ENCODE assay signal across 8 cellular contexts in the genomic region with DNA sequence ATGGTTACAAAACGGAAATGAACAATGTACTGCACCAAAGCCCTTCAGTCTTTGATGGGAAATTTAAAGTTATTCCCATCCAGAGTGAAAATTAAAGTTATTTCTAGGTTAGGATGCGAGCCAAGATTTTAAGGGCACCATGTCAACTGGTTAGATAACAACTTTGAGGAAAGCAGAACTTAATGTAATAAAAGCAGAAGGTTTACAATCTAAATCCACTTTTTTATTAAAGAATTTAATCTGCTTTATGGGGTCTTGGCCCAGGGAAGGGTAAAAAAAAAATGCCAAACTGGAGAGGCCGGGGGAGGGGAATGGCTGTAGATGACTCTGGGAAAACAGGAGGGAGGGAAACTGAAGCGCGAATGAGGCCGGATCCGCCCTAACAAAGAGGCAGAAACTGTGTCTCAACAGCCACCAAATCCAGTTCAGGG.
DNase-seq lines count a peak whose midpoint lies in the region; ATAC-seq, FAIRE-seq and TF ChIP-seq lines count a peak whose summit lies in the region.

No MANE protein-coding gene starts in this region.

- peaks cover 16 to 65% (median 42%) of the 10 kb centered on the region in 4 donors for H3K4me1 Mint-ChIP-seq in CD4-positive, CD25-positive, alpha-beta regulatory T cell

- in situ Hi-C loops in GM13977 (cut with MboI; ENCODE audit: low pct_unique_long_range_greater_than_20kb, low sequenced_read_pairs, unreplicated experiment): loop anchor here (10.0 kb wide), 1 partner anchor 107 kb away; a partner anchor contains a TSS

- DNase-seq in CD4-positive, CD25-positive, alpha-beta regulatory T cell: no peak
- DNase-seq in Peyer's patch (no peak), endothelial cell of umbilical vein (ENCODE audit: low read depth, low spot score) (no peak), neuronal stem cell (ENCODE audit: low spot score) (no peak), NCI-H2171 (lab: John Stamatoyannopoulos, UW) (no peak), GM13977 (ENCODE audit: low spot score) (no peak)

- H3K14ac ChIP-seq in neuronal stem cell (ENCODE audit: low read length): no peak overlapping the region

- no peak for TF ChIP-seq POLR2A in Peyer's patch (IDR thresholded peaks at IDR 0.05)
- no peak for TF ChIP-seq POLR2A in endothelial cell of umbilical vein (IDR thresholded peaks at IDR 0.05; ENCODE audit: low read depth, low read length)

- TF ChIP-seq CTCF in Peyer's patch (IDR thresholded peaks at IDR 0.05) (no peak), endothelial cell of umbilical vein (IDR thresholded peaks at IDR 0.05; ENCODE audit: extremely low read depth in 1 of 2, insufficient read depth in 1 of 2, low read depth in 1 of 2, low read length in 2 of 2) (no peak), GM13977 (IDR thresholded peaks at IDR 0.05; ENCODE audit: extremely low read depth, insufficient read depth, missing control alignments) (no peak)

- CTCF ChIA-PET in endothelial cell of umbilical vein (lab: Charles Lee): interaction anchor here (0.7 to 2.8 kb wide), 15 partner anchors 16 to 518 kb away, joined by 3 to 35 read pairs (median 5); a partner anchor contains a TSS

- H4K20me1 ChIP-seq in endothelial cell of umbilical vein (replicated peaks; ENCODE audit: control insufficient read depth, extremely low read depth, insufficient read depth, low read length): no peaks in the 10 kb centered on the region

- no peaks in the 10 kb centered on the region for H3K79me2 ChIP-seq in endothelial cell of umbilical vein (ENCODE audit: control insufficient read depth, insufficient read depth, low read length)

- peak overlapping the region; percentile 51 for H3K4me3 ChIP-seq in CD4-positive, CD25-positive, alpha-beta regulatory T cell (ENCODE audit: low read depth, low read length)
- H3K4me3 ChIP-seq in Peyer's patch (peak overlapping the region in 2 of 4 donors; percentile 6 to 25), endothelial cell of umbilical vein (replicated peaks in 1 of 3; ENCODE audit: insufficient read depth in 1 of 3, low read depth in 1 of 3, low read length in 3 of 3) (no peak overlapping the region), neuronal stem cell (ENCODE audit: low read length in 2 of 2) (no peak overlapping the region)

- peaks cover 0 to 10% (median 0%) of the 10 kb centered on the region in 7 donors for H3K9me3 Mint-ChIP-seq in CD4-positive, CD25-positive, alpha-beta regulatory T cell

- H3K27ac ChIP-seq in CD4-positive, CD25-positive, alpha-beta regulatory T cell (ENCODE audit: insufficient read depth, low read length, poor library complexity, severe bottlenecking): peak overlapping the region; percentile 88
- peak overlapping the region; percentile 68 to 87 (median 74) for H3K27ac ChIP-seq in Peyer's patch
- peak overlapping the region; percentile 87 for H3K27ac ChIP-seq in endothelial cell of umbilical vein (ENCODE audit: insufficient read depth, low read depth, low read length)
- H3K27ac ChIP-seq in neuronal stem cell (replicated peaks; ENCODE audit: low read length): peak overlapping the region; percentile 95

- H4K8ac ChIP-seq in neuronal stem cell (ENCODE audit: low read depth, low read length): no peak overlapping the region

- no peaks in the 10 kb centered on the region for H3K27me3 Mint-ChIP-seq in CD4-positive, CD25-positive, alpha-beta regulatory T cell

- peak overlapping the region; percentile 55 for H3K9ac ChIP-seq in endothelial cell of umbilical vein (replicated peaks; ENCODE audit: extremely low read depth, insufficient read depth, low read length)
- no peak overlapping the region for H3K9ac ChIP-seq in neuronal stem cell (ENCODE audit: low read depth, low read length, poor library complexity)

- BruUV-seq in endothelial cell of umbilical vein (replicated peaks; lab: Mats Ljungman, UMichigan): TSS peak; percentile 80

- intact Hi-C loops in endothelial cell of umbilical vein (cut with micrococcal nuclease): loop anchor here (1.0 to 10.0 kb wide), 7 partner anchors 109 to 1535 kb away; a partner anchor contains a TSS

- H3K9me3 ChIP-seq in CD4-positive, CD25-positive, alpha-beta regulatory T cell (ENCODE audit: control insufficient read depth in 2 of 2, low read length in 2 of 2): no peaks in the 10 kb centered on the region
- H3K9me3 ChIP-seq in Peyer's patch (no peaks in the 10 kb centered on the region), endothelial cell of umbilical vein (replicated peaks; ENCODE audit: control insufficient read depth, insufficient read depth, low read length) (no peaks in the 10 kb centered on the region), neuronal stem cell (replicated peaks in 1 of 2; ENCODE audit: control insufficient read depth in 2 of 2, insufficient read depth in 1 of 2, low read depth in 1 of 2, low read length in 2 of 2) (peaks cover 0 to 53% of the 10 kb centered on the region in 2 donors)

- H3K4me2 ChIP-seq in endothelial cell of umbilical vein (ENCODE audit: insufficient read depth, low read length) (peak overlapping the region; percentile 43), neuronal stem cell (ENCODE audit: insufficient read depth, low read length, poor library complexity, severe bottlenecking) (no peak overlapping the region)

- H3K4me3 Mint-ChIP-seq in CD4-positive, CD25-positive, alpha-beta regulatory T cell: peak overlapping the region; percentile 76 to 90 (median 82)

- no peaks in the 10 kb centered on the region for H3K79me1 ChIP-seq in neuronal stem cell (ENCODE audit: low read depth, low read length)

- H2BK120ac ChIP-seq in neuronal stem cell (ENCODE audit: low read depth, low read length): no peak overlapping the region

- H3K36me3 ChIP-seq in CD4-positive, CD25-positive, alpha-beta regulatory T cell (ENCODE audit: control insufficient read depth, insufficient read depth, low read length): no peaks in the 10 kb centered on the region
- H3K36me3 ChIP-seq in Peyer's patch (no peaks in the 10 kb centered on the region), endothelial cell of umbilical vein (ENCODE audit: control insufficient read depth in 2 of 2, extremely low read depth in 1 of 2, insufficient read depth in 2 of 2, low read length in 2 of 2) (no peaks in the 10 kb centered on the region), neuronal stem cell (replicated peaks in 1 of 2; ENCODE audit: control insufficient read depth in 2 of 2, insufficient read depth in 2 of 2, low read length in 2 of 2) (no peaks in the 10 kb centered on the region)

- H3K9me1 ChIP-seq in endothelial cell of umbilical vein (replicated peaks; ENCODE audit: control insufficient read depth, extremely low read depth, insufficient read depth, low read length): no peaks in the 10 kb centered on the region

- no peak overlapping the region for H2BK15ac ChIP-seq in neuronal stem cell (ENCODE audit: low read length)

- no peak overlapping the region for H4K91ac ChIP-seq in neuronal stem cell (ENCODE audit: low read depth, low read length, poor library complexity)

- no peak overlapping the region for H2AK5ac ChIP-seq in neuronal stem cell (ENCODE audit: low read depth, low read length)

- H3K4me1 ChIP-seq in CD4-positive, CD25-positive, alpha-beta regulatory T cell (ENCODE audit: control insufficient read depth, insufficient read depth, low read length, poor library complexity, severe bottlenecking): peaks cover 34% of the 10 kb centered on the region
- H3K4me1 ChIP-seq in Peyer's patch (peaks cover 0 to 40% (median 9%) of the 10 kb centered on the region in 4 donors), endothelial cell of umbilical vein (ENCODE audit: control insufficient read depth, extremely low read depth, insufficient read depth, low read length) (peaks cover 46% of the 10 kb centered on the region), neuronal stem cell (ENCODE audit: control insufficient read depth in 2 of 2, insufficient read depth in 1 of 2, low read depth in 1 of 2, low read length in 2 of 2) (peaks cover 15 to 26% of the 10 kb centered on the region in 2 donors)

- ATAC-seq in CD4-positive, CD25-positive, alpha-beta regulatory T cell (ENCODE audit: low read depth in 2 of 2): no peak
- ATAC-seq in GM19463 (IDR thresholded peaks at IDR 0.05; ENCODE audit: unreplicated experiment): no peak
- no peak for ATAC-seq in HG03280 (IDR thresholded peaks at IDR 0.05; ENCODE audit: unreplicated experiment)

- H2BK5ac ChIP-seq in neuronal stem cell (ENCODE audit: low read length): no peak overlapping the region

- POLR2A ChIA-PET in endothelial cell of umbilical vein (lab: Charles Lee): interaction anchor here (1.0 to 1.3 kb wide), 5 partner anchors 108 to 160 kb away, joined by 4 to 14 read pairs (median 10); a partner anchor contains a TSS

- H3K27me3 ChIP-seq in CD4-positive, CD25-positive, alpha-beta regulatory T cell (ENCODE audit: control insufficient read depth, insufficient read depth, low read length): no peaks in the 10 kb centered on the region
- H3K27me3 ChIP-seq in Peyer's patch (no peaks in the 10 kb centered on the region), endothelial cell of umbilical vein (ENCODE audit: control insufficient read depth in 2 of 2, insufficient read depth in 2 of 2, low read length in 2 of 2) (no peaks in the 10 kb centered on the region), neuronal stem cell (ENCODE audit: control insufficient read depth in 3 of 3, insufficient read depth in 3 of 3, low read depth in 1 of 3, low read length in 3 of 3) (no peaks in the 10 kb centered on the region)

- no peak overlapping the region for H3K23ac ChIP-seq in neuronal stem cell (ENCODE audit: low read depth, low read length, poor library complexity)

- dilution Hi-C loops in endothelial cell of umbilical vein (cut with MboI; ENCODE audit: extremely low pct_ligation_motif_present, low sequenced_read_pairs): no loop called here

- whole genome bisulfite sequencing in neuronal stem cell (ENCODE audit: extremely low coverage in 2 of 2, insufficient read length in 2 of 2, insufficient replicate concordance in 1 of 2), 2 donors: no CpG with 5 or more reads among the region's 7 CpGs

- H3K4ac ChIP-seq in neuronal stem cell (ENCODE audit: low read length): no peak overlapping the region

- H3K36me3 Mint-ChIP-seq in CD4-positive, CD25-positive, alpha-beta regulatory T cell: no peaks in the 10 kb centered on the region

- peak overlapping the region; percentile 94 to 99 (median 98) for H3K27ac Mint-ChIP-seq in CD4-positive, CD25-positive, alpha-beta regulatory T cell

- no peak overlapping the region for H2BK12ac ChIP-seq in neuronal stem cell (ENCODE audit: low read length)

- no peak for FAIRE-seq in endothelial cell of umbilical vein (lab: Jason Lieb, UNC)

- no peak overlapping the region for H3K18ac ChIP-seq in neuronal stem cell (ENCODE audit: low read length)

- H2AFZ ChIP-seq in endothelial cell of umbilical vein (ENCODE audit: low read depth, low read length) (peak overlapping the region; percentile 4), neuronal stem cell (ENCODE audit: low read length) (peak overlapping the region; percentile 58)

TF ChIP-seq in endothelial cell of umbilical vein, 7 proteins besides CTCF, POLR2A, EP300 and RAD21 (continues in another document):
- peak; percentile 51 for TF ChIP-seq POLR2AphosphoS5 (IDR thresholded peaks at IDR 0.05; ENCODE audit: insufficient read depth, low read depth, low read length)
- no peak for TF ChIP-seq FOS (IDR thresholded peaks at IDR 0.05; ENCODE audit: borderline replicate concordance, insufficient read depth, low read length)
- TF ChIP-seq MYC (IDR thresholded peaks at IDR 0.05; ENCODE audit: low read depth, low read length): no peak
- TF ChIP-seq JUN (IDR thresholded peaks at IDR 0.05; ENCODE audit: borderline replicate concordance, insufficient read depth, insufficient read length, low read depth): no peak
